1 cellular context compared by ENCODE assay signal in genomic region chr9:99104459-99105151, GRCh38.
TF ChIP-seq lines count a peak whose summit lies in the region.

TSS of gene TGFBR1 (plus strand) at chr9:99105113. CDS start at chr9:99105206, 93 bp downstream.

TF ChIP-seq in GM12878, 131 proteins besides CTCF, POLR2A, EP300 and RAD21 (continued from another document):
- TF ChIP-seq ZNF592 (IDR thresholded peaks at IDR 0.05) (no peak), SREBF2 (IDR thresholded peaks at IDR 0.05; ENCODE audit: low read length) (no peak), ZBED1 (IDR thresholded peaks at IDR 0.05; ENCODE audit: borderline replicate concordance) (no peak), ZSCAN29 (IDR thresholded peaks at IDR 0.05) (no peak), CHD1 (IDR thresholded peaks at IDR 0.05; ENCODE audit: low read depth, low read length) (no peak), LARP7 (IDR thresholded peaks at IDR 0.05) (peak; percentile 50; the same call in 1 of the 2 replicates), IKZF2 (IDR thresholded peaks at IDR 0.05) (peak; percentile 43 to 51; a peak in 2 of 4 replicates), TBL1XR1 (IDR thresholded peaks at IDR 0.05; ENCODE audit: low read depth, low read length) (no peak), TAF1 (IDR thresholded peaks at IDR 0.05; ENCODE audit: borderline replicate concordance, low read depth, low read length) (peak; percentile 61; the same call in 1 of the 2 replicates), KAT2A (conservative IDR thresholded peaks at IDR 0.05; ENCODE audit: control insufficient read depth, low read depth, low read length) (no peak), ATF7 (IDR thresholded peaks at IDR 0.05; ENCODE audit: low read depth) (no peak), BRCA1 (IDR thresholded peaks at IDR 0.05; ENCODE audit: low read depth, low read length) (no peak), BACH1 (IDR thresholded peaks at IDR 0.05; ENCODE audit: borderline replicate concordance) (peak; percentile 35; the same call in 1 of the 2 replicates), SIN3A (IDR thresholded peaks at IDR 0.05; ENCODE audit: low read depth, low read length) (no peak), MEF2B (IDR thresholded peaks at IDR 0.05; ENCODE audit: partially characterized antibody, poor library complexity, severe bottlenecking) (peak; percentile 26), EZH2 (IDR thresholded peaks at IDR 0.05; ENCODE audit: borderline replicate concordance, control insufficient read depth, low read depth, low read length) (no peak), ZNF217 (IDR thresholded peaks at IDR 0.05) (no peak), MLLT1 (IDR thresholded peaks at IDR 0.05) (0 out of 2 replicates have a peak, but pooled peaks have one; percentile 37), SP1 (IDR thresholded peaks at IDR 0.05; ENCODE audit: low read depth, low read length) (peak; percentile 50)
